In the genomic region with DNA sequence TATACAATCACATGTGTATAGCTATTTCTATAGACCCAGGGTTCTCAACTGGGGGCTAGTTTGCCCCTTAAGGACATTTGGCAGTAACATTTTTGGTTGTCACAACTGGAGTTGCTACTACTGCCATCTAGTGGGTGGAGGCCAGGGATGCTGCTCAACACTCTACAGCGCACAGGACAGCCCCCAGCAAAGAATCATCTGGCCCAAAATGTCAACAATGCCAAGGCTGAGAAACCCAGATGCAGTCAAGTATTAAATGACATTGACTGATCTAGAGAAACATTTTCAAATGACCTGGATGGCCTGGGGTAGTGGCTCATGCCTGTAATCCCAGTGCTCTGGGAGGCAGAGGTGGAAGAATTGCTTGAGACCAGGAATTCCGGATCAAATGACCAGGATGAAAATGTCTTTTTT, we compare ENCODE assay signal across 8 cellular contexts. TPM values are rescaled to one million over a fixed set of nuclear protein-coding genes. Genes with fewer than 3 reads are reported as not detected.
DNase-seq lines count a peak whose midpoint lies in the region; ATAC-seq, FAIRE-seq and TF ChIP-seq lines count a peak whose summit lies in the region.

No MANE protein-coding gene starts in this region.

- H3F3A ChIP-seq in MM.1S (ENCODE audit: insufficient read depth, low read length): no peaks in the 10 kb centered on the region

- no peak for TF ChIP-seq POLR2A in suprapubic skin (IDR thresholded peaks at IDR 0.05)

- H2AFZ ChIP-seq in MM.1S (ENCODE audit: low read length): no peak overlapping the region

- peak; percentile 82 for ATAC-seq in GM21390 (IDR thresholded peaks at IDR 0.05; ENCODE audit: unreplicated experiment)
- ATAC-seq in GM19328 (IDR thresholded peaks at IDR 0.05; ENCODE audit: unreplicated experiment): no peak

- H3K9ac ChIP-seq in MM.1S (ENCODE audit: low read length): no peak overlapping the region

- H3K9me2 ChIP-seq in MM.1S (replicated peaks; ENCODE audit: insufficient read depth, low read length): no peaks in the 10 kb centered on the region

- H3K4me2 ChIP-seq in MM.1S (ENCODE audit: low read depth, low read length): no peak overlapping the region

- no peaks in the 10 kb centered on the region for H3K79me2 ChIP-seq in MM.1S (ENCODE audit: low read length)

- no peak for TF ChIP-seq EP300 in suprapubic skin (IDR thresholded peaks at IDR 0.05)

- TF ChIP-seq CTCF in MM.1S (IDR thresholded peaks at IDR 0.05; ENCODE audit: low read length): peak; percentile 57
- peak; percentile 81 for TF ChIP-seq CTCF in WERI-Rb-1 (IDR thresholded peaks at IDR 0.05; ENCODE audit: low read depth, low read length)
- peak; percentile 67 for TF ChIP-seq CTCF in bronchial epithelial cell (IDR thresholded peaks at IDR 0.05; ENCODE audit: insufficient read depth, low read length, severe bottlenecking)
- peak; percentile 41 to 63 for TF ChIP-seq CTCF in suprapubic skin (IDR thresholded peaks at IDR 0.05)

- no peak for FAIRE-seq in bronchial epithelial cell (lab: Jason Lieb, UNC)

- H3K27ac ChIP-seq in MM.1S (ENCODE audit: low read length): no peak overlapping the region
- H3K27ac ChIP-seq in WERI-Rb-1: no peak overlapping the region
- H3K27ac ChIP-seq in suprapubic skin: no peak overlapping the region

- no peaks in the 10 kb centered on the region for H4K20me1 ChIP-seq in MM.1S (ENCODE audit: insufficient read depth, low read length)

- H3K9me3 ChIP-seq in MM.1S (replicated peaks; ENCODE audit: insufficient read depth, low read length): no peaks in the 10 kb centered on the region
- no peaks in the 10 kb centered on the region for H3K9me3 ChIP-seq in WERI-Rb-1 (ENCODE audit: severe bottlenecking)
- no peaks in the 10 kb centered on the region for H3K9me3 ChIP-seq in suprapubic skin

- H3K4me3 ChIP-seq in MM.1S (ENCODE audit: low read length) (no peak overlapping the region), WERI-Rb-1 (ENCODE audit: low read depth, low read length) (no peak overlapping the region), bronchial epithelial cell (ENCODE audit: low read depth, low read length) (no peak overlapping the region), suprapubic skin (no peak overlapping the region)

- H3K36me3 ChIP-seq in MM.1S (replicated peaks; ENCODE audit: insufficient read depth, low read length): no peaks in the 10 kb centered on the region
- H3K36me3 ChIP-seq in WERI-Rb-1: peaks cover 24% of the 10 kb centered on the region
- H3K36me3 ChIP-seq in bronchial epithelial cell (ENCODE audit: control insufficient read depth, insufficient read depth, low read length): peaks cover 3% of the 10 kb centered on the region
- peaks cover 15% of the 10 kb centered on the region for H3K36me3 ChIP-seq in suprapubic skin

- H3K4me1 ChIP-seq in MM.1S (ENCODE audit: low read length) (no peaks in the 10 kb centered on the region), suprapubic skin (peaks cover 42% of the 10 kb centered on the region)

- DNase-seq in DMS114 treated with DMSO at 0.1 percent for 48 hours (lab: John Stamatoyannopoulos, UW; ENCODE audit: unreplicated experiment): peak; percentile 24
- DNase-seq in MM.1S: peak; percentile 48
- DNase-seq in WERI-Rb-1: peak; percentile 70
- DNase-seq in bronchial epithelial cell (ENCODE audit: low read depth): peak; percentile 33
- DNase-seq in myocyte (ENCODE audit: low read depth): peak; percentile 43
- peak in 1 of 2 donors; percentile 72 for DNase-seq in suprapubic skin (ENCODE audit: low spot score in 2 of 2)

- no peaks in the 10 kb centered on the region for H3K27me3 ChIP-seq in MM.1S (replicated peaks; ENCODE audit: insufficient read depth, low read length)
- H3K27me3 ChIP-seq in WERI-Rb-1 (ENCODE audit: insufficient read depth, low read depth, severe bottlenecking): no peaks in the 10 kb centered on the region
- H3K27me3 ChIP-seq in bronchial epithelial cell (ENCODE audit: control insufficient read depth, insufficient read depth, low read length): no peaks in the 10 kb centered on the region
- H3K27me3 ChIP-seq in suprapubic skin: no peaks in the 10 kb centered on the region

- 74% methylated on average over 2 of the region's 2 CpGs for WGBS in suprapubic skin

RNA-seq across cellular contexts. Expression of a gene that starts 5.8 kb away (rescaled TPM):
- total RNA-seq in bronchial epithelial cell: 125 and 234 TPM in 2 replicates
- 145 and 207 TPM in 2 replicates for total RNA-seq in myocyte
- polyA plus RNA-seq in myocyte (2012): 129 TPM
- total RNA-seq in suprapubic skin: 10 to 100 TPM; 46.0 to 74.3 (median 60.7) TPM

RNA-seq across cellular contexts. Expression of a gene that starts 38.6 kb away (rescaled TPM):
- total RNA-seq in bronchial epithelial cell (6.1 and 7.4 TPM in 2 replicates), myocyte (7.1 and 8.2 TPM in 2 replicates), suprapubic skin (10 to 100 TPM in 2 of 4 donors, 1 to 10 TPM in 2; 9.0 to 14.0 (median 10.7) TPM)
- polyA plus RNA-seq in myocyte (2012): 5.7 TPM

RNA-seq across cellular contexts. Expression of a gene that starts 48.7 kb away (rescaled TPM):
- total RNA-seq in bronchial epithelial cell (20.0 and 23.0 TPM in 2 replicates), myocyte (5.3 and 7.4 TPM in 2 replicates), suprapubic skin (10 to 100 TPM; 20.4 to 25.9 (median 23.6) TPM)
- polyA plus RNA-seq in myocyte (2012): 4.8 TPM
